ENCODE assay signal across 13 cellular contexts in the genomic region with DNA sequence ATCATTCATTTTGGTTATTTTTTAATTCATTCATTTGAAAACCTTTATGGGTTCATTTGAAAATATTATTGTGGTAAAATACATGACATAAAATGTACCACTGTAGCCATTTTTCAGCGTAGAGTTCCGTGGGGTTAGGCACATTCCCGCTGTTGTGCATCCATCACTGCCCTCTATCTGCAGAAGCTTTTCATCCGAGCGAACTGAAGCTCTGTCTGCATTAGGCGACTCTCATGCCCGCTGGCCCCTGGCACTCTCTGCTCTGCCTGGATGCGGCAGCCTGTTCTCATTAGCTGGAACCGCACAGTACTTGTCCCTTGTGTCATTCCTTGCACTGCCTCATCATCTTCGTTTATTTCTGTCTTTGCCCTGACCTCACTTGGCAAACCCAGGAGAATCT. TPM values are rescaled to one million over a fixed set of nuclear protein-coding genes. Genes with fewer than 3 reads are reported as not detected.
DNase-seq lines count a peak whose midpoint lies in the region; ATAC-seq and TF ChIP-seq lines count a peak whose summit lies in the region.
"Had no signal": no experiment of that assay in that cellular context is flagged by ENCODE, and none has a peak within 500 bp of the region (broad histone marks: within the 10 kb centered on the region; RNA-seq: fewer than 3 reads in every experiment).

No MANE protein-coding gene starts in this region.

- no peak overlapping the region for H3K9ac ChIP-seq in PC-3 (ENCODE audit: low read length)
- H3K9ac ChIP-seq: BLaER1 treated with 17β-estradiol and CSF1 and Interleukin-3, amounts not matched to agents 10 nM and 100 nM had no signal

- ATAC-seq in PC-3 = peak; percentile 49
- no peak for ATAC-seq in naive thymus-derived CD8-positive, alpha-beta T cell
- ATAC-seq in GM19455 (IDR thresholded peaks at IDR 0.05; ENCODE audit: unreplicated experiment) = no peak
- ATAC-seq: effector memory CD8-positive, alpha-beta T cell had no signal

- H3K27ac Mint-ChIP-seq in naive thymus-derived CD8-positive, alpha-beta T cell = no peak overlapping the region
- H3K27ac Mint-ChIP-seq: effector memory CD8-positive, alpha-beta T cell had no signal

- no peaks in the 10 kb centered on the region for H4K20me1 ChIP-seq in PC-3 (ENCODE audit: low read length)
- H4K20me1 ChIP-seq: BLaER1 treated with 17β-estradiol and CSF1 and Interleukin-3, amounts not matched to agents 10 nM and 100 nM had no signal

- no peaks in the 10 kb centered on the region for H3F3A ChIP-seq in PC-3 (ENCODE audit: low read length, unreplicated experiment)

- peak; percentile 24; the same call in 1 of the 2 replicates for TF ChIP-seq CTCF in PC-3 (conservative IDR thresholded peaks at IDR 0.05; ENCODE audit: low read depth, low read length)

- CTCF ChIA-PET in PC-3 (lab: Charles Lee) = interaction anchor here (0.6 kb wide), 1 partner anchor 33 kb away, joined by 3 read pairs; a partner anchor contains a TSS

- DNase-seq in NCI-H526 (lab: John Stamatoyannopoulos, UW) (peak; percentile 43 to 59), NCI-H526 treated with DMSO at 0.1 percent for 48 hours (lab: John Stamatoyannopoulos, UW) (no peak), PC-3 (no peak), fibroblast of peridontal ligament (ENCODE audit: extremely low read depth) (peak; percentile 63), retina (peak; percentile 31)
- DNase-seq in naive thymus-derived CD8-positive, alpha-beta T cell = no peak
- no peak for DNase-seq in activated CD4-positive, alpha-beta T cell treated with anti-CD3 and anti-CD28 coated beads, Interleukin-2, amount 50 U/mL, for 48 hours
- DNase-seq: activated CD4-positive, CD25-positive, alpha-beta regulatory T cell; activated effector memory CD4-positive, alpha-beta T cell treated with Interleukin-2 at 50 U/mL for 16 hours; effector memory CD8-positive, alpha-beta T cell had no signal

- no peaks in the 10 kb centered on the region for H3K9me2 ChIP-seq in PC-3 (replicated peaks; ENCODE audit: low read length)

- H3K4me3 ChIP-seq in PC-3 (ENCODE audit: low read length) = no peak overlapping the region
- H3K4me3 ChIP-seq: BLaER1 treated with 17β-estradiol and CSF1 and Interleukin-3, amounts not matched to agents 10 nM and 100 nM; prostate gland had no signal

- peaks cover 0 to under 1% (median under 1%) of the 10 kb centered on the region in 4 donors for H3K4me1 Mint-ChIP-seq in naive thymus-derived CD8-positive, alpha-beta T cell

- peaks cover 6% of the 10 kb centered on the region; the same call in 1 of the 2 replicates for H3K4me1 ChIP-seq in PC-3 (ENCODE audit: insufficient read depth, low read length)
- H3K4me1 ChIP-seq: prostate gland had no signal

- H3K9me3 ChIP-seq in PC-3 (ENCODE audit: low read length) = no peaks in the 10 kb centered on the region
- H3K9me3 ChIP-seq: prostate gland had no signal

- H3K4me3 Mint-ChIP-seq in naive thymus-derived CD8-positive, alpha-beta T cell = no peak overlapping the region
- H3K4me3 Mint-ChIP-seq: effector memory CD8-positive, alpha-beta T cell had no signal

- intact Hi-C loops in PC-3 (cut with micrococcal nuclease) = no loop called here

- BruUV-seq in PC-3 (replicated peaks; lab: Mats Ljungman, UMichigan) = no TSS peak

- H3K27me3 Mint-ChIP-seq in naive thymus-derived CD8-positive, alpha-beta T cell = no peaks in the 10 kb centered on the region
- H3K27me3 Mint-ChIP-seq: effector memory CD8-positive, alpha-beta T cell had no signal

- no peaks in the 10 kb centered on the region for H3K36me3 Mint-ChIP-seq in naive thymus-derived CD8-positive, alpha-beta T cell

- H3K27ac ChIP-seq in PC-3 (ENCODE audit: low read length) = no peak overlapping the region
- H3K27ac ChIP-seq: BLaER1 treated with 17β-estradiol and CSF1 and Interleukin-3, amounts not matched to agents 10 nM and 100 nM; prostate gland had no signal

- H3K79me2 ChIP-seq in PC-3 (ENCODE audit: low read length) = no peaks in the 10 kb centered on the region

- no peak overlapping the region for H2AFZ ChIP-seq in PC-3 (ENCODE audit: low read length)

- no peaks in the 10 kb centered on the region for H3K36me3 ChIP-seq in PC-3 (ENCODE audit: low read depth, low read length)
- H3K36me3 ChIP-seq: BLaER1 treated with 17β-estradiol and CSF1 and Interleukin-3, amounts not matched to agents 10 nM and 100 nM; prostate gland had no signal

- H3K4me2 ChIP-seq in PC-3 (ENCODE audit: low read length) = no peak overlapping the region

- POLR2A ChIA-PET in PC-3 (lab: Charles Lee; ENCODE audit: unreplicated experiment) = no interaction called here
- POLR2A ChIA-PET in naive thymus-derived CD8-positive, alpha-beta T cell (lab: Charles Lee) = interaction anchor here (1.1 kb wide), 1 partner anchor 216 kb away, joined by 3 read pairs; no protein-coding TSS in a partner anchor

- no peaks in the 10 kb centered on the region for H3K9me3 Mint-ChIP-seq in naive thymus-derived CD8-positive, alpha-beta T cell
- H3K9me3 Mint-ChIP-seq: effector memory CD8-positive, alpha-beta T cell had no signal

- H3K27me3 ChIP-seq in PC-3 (ENCODE audit: low read length) = no peaks in the 10 kb centered on the region
- H3K27me3 ChIP-seq: BLaER1 treated with 17β-estradiol and CSF1 and Interleukin-3, amounts not matched to agents 10 nM and 100 nM had no signal

RNA-seq across cellular contexts. Expression of a gene that starts 17.5 kb away (rescaled TPM):
- 1.3 TPM in 1 of 2 replicates, not detected in the other for total RNA-seq in PC-3 (2014; rRNA removed)
- not detected for total RNA-seq in naive thymus-derived CD8-positive, alpha-beta T cell
- under 1 TPM in 1 of 3 donors, not detected in 2; 0.05 TPM for polyA plus RNA-seq in naive thymus-derived CD8-positive, alpha-beta T cell

RNA-seq across cellular contexts. Expression of a gene that starts 17.9 kb away (rescaled TPM):
- 6.3 and 8.0 TPM in 2 replicates for total RNA-seq in PC-3 (2014; rRNA removed)
- 10 to 100 TPM; 11.8 to 12.3 TPM for total RNA-seq in naive thymus-derived CD8-positive, alpha-beta T cell
- polyA plus RNA-seq in naive thymus-derived CD8-positive, alpha-beta T cell = 1 to 10 TPM; 5.0 to 8.5 (median 6.4) TPM

RNA-seq across cellular contexts. Expression of a gene that starts 32.6 kb away (rescaled TPM):
- total RNA-seq in PC-3 (2014; rRNA removed) = 27.4 and 30.4 TPM in 2 replicates
- 100 to 1,000 TPM in 1 of 2 experiments, 10 to 100 TPM in 1; 94.2 to 100 TPM for total RNA-seq in naive thymus-derived CD8-positive, alpha-beta T cell
- 10 to 100 TPM; 59.8 to 88.3 (median 73.3) TPM for polyA plus RNA-seq in naive thymus-derived CD8-positive, alpha-beta T cell

Comparison
In these comparisons a context has a peak if more than half of its experiments do, and no peak if none do; other contexts are left out.
1. DNase-seq: peak in NCI-H526 (2 of 2), fibroblast of peridontal ligament (single experiment) and retina (single experiment); none in NCI-H526 treated with DMSO at 0.1 percent for 48 hours (single experiment), PC-3 (single experiment), naive thymus-derived CD8-positive, alpha-beta T cell (0 of 10) and activated CD4-positive, alpha-beta T cell treated with anti-CD3 and anti-CD28 coated beads, Interleukin-2, amount 50 U/mL, for 48 hours (0 of 2).